ENCODE assay signal across 16 cellular contexts in genomic region chr5:154764967-154765366, GRCh38. TPM values are rescaled to one million over a fixed set of nuclear protein-coding genes. Genes with fewer than 3 reads are reported as not detected.
DNase-seq lines count a peak whose midpoint lies in the region; ATAC-seq and TF ChIP-seq lines count a peak whose summit lies in the region.
"Had no signal": no experiment of that assay in that cellular context is flagged by ENCODE, and none has a peak within 500 bp of the region (broad histone marks: within the 10 kb centered on the region; RNA-seq: fewer than 3 reads in every experiment).

No MANE protein-coding gene starts in this region.

- CTCF ChIA-PET in activated naive CD4-positive, alpha-beta T cell treated with anti-CD3 and anti-CD28 coated beads for 36 hours (lab: Charles Lee): no interaction called here
- CTCF ChIA-PET in HEK293 (lab: Yijun Ruan, JAX): no interaction called here

- ATAC-seq in lower lobe of right lung (no peak), GM21723 (IDR thresholded peaks at IDR 0.05; ENCODE audit: unreplicated experiment) (no peak)
- ATAC-seq: activated T-cell treated with anti-CD3 and anti-CD28 coated beads, Interleukin-2, amount 50 U/mL, for 4 hours; heart left ventricle; SK-N-SH treated with all-trans-retinoic acid at 6 μM for 48 hours had no signal

- WGBS in trophoblast cell (ENCODE audit: extremely low coverage, insufficient coverage, insufficient read length): no CpG with 5 or more reads among the region's 3 CpGs

- peaks cover 79% of the 10 kb centered on the region for H3K4me1 Mint-ChIP-seq in activated naive CD4-positive, alpha-beta T cell treated with anti-CD3 and anti-CD28 coated beads for 36 hours (ENCODE audit: low read depth)
- peaks cover 84% of the 10 kb centered on the region for H3K4me1 Mint-ChIP-seq in activated naive CD8-positive, alpha-beta T cell (ENCODE audit: low read depth)

- H3K4me2 ChIP-seq in trophoblast cell (ENCODE audit: low read length): no peak overlapping the region

- POLR2A ChIA-PET in HEK293 (lab: Yijun Ruan, JAX): no interaction called here

- H3K4me3 ChIP-seq in HEK293 (ENCODE audit: low read depth, low read length): no peak overlapping the region
- H3K4me3 ChIP-seq in trophoblast cell (ENCODE audit: low read depth, low read length): no peak overlapping the region
- H3K4me3 ChIP-seq in lower lobe of right lung: no peak overlapping the region
- H3K4me3 ChIP-seq: heart left ventricle had no signal

- H2AK5ac ChIP-seq in trophoblast cell (ENCODE audit: low read length): no peak overlapping the region

- H3K4me3 Mint-ChIP-seq in activated naive CD4-positive, alpha-beta T cell treated with anti-CD3 and anti-CD28 coated beads for 36 hours: no peak overlapping the region
- peak overlapping the region; percentile 62 for H3K4me3 Mint-ChIP-seq in activated naive CD8-positive, alpha-beta T cell

- H3K27me3 ChIP-seq in trophoblast cell (ENCODE audit: insufficient read depth, low read length) (no peaks in the 10 kb centered on the region), lower lobe of right lung (ENCODE audit: low read depth) (no peaks in the 10 kb centered on the region)
- H3K27me3 ChIP-seq: heart left ventricle had no signal

- H4K91ac ChIP-seq in trophoblast cell (ENCODE audit: low read depth, low read length): no peak overlapping the region

- no peak overlapping the region for H3K23ac ChIP-seq in trophoblast cell (ENCODE audit: low read length)

- H3K79me1 ChIP-seq in trophoblast cell (ENCODE audit: low read length): no peaks in the 10 kb centered on the region

- intact Hi-C loops in activated naive CD4-positive, alpha-beta T cell treated with anti-CD3 and anti-CD28 coated beads for 36 hours (cut with micrococcal nuclease): no loop called here
- intact Hi-C loops in lower lobe of right lung (cut with DNase I): no loop called here

- no peaks in the 10 kb centered on the region for H3K27me3 Mint-ChIP-seq in activated naive CD4-positive, alpha-beta T cell treated with anti-CD3 and anti-CD28 coated beads for 36 hours (ENCODE audit: low read depth)
- no peaks in the 10 kb centered on the region for H3K27me3 Mint-ChIP-seq in activated naive CD8-positive, alpha-beta T cell

- DNase-seq in activated naive CD4-positive, alpha-beta T cell treated with anti-CD3 and anti-CD28 coated beads for 36 hours: no peak
- no peak for DNase-seq in activated naive CD4-positive, alpha-beta T cell (lab: John Stamatoyannopoulos, UW)
- DNase-seq in trophoblast cell: no peak
- DNase-seq in stimulated activated CD4-positive, alpha-beta T cell treated with anti-CD3 and anti-CD28 coated beads, Interleukin-1b, Interleukin-23, amount 100 ng/mL, for 48 hours: no peak
- no peak for DNase-seq in lower lobe of right lung
- DNase-seq: ACHN; activated T-cell treated with anti-CD3 and anti-CD28 coated beads, Interleukin-2, amount 50 U/mL, for 4 hours; heart left ventricle; NCI-H1105 treated with DMSO at 0.1 percent for 48 hours; NCI-H2081 treated with DMSO at 0.1 percent for 48 hours; occipital lobe had no signal

- peaks cover 20% of the 10 kb centered on the region for H3K36me3 Mint-ChIP-seq in activated naive CD4-positive, alpha-beta T cell treated with anti-CD3 and anti-CD28 coated beads for 36 hours (ENCODE audit: low read depth)
- peaks cover 12% of the 10 kb centered on the region for H3K36me3 Mint-ChIP-seq in activated naive CD8-positive, alpha-beta T cell

- H2BK12ac ChIP-seq in trophoblast cell (ENCODE audit: low read length): no peak overlapping the region

- no peak overlapping the region for H3K9ac ChIP-seq in trophoblast cell (ENCODE audit: low read length)

- H2AFZ ChIP-seq in trophoblast cell (ENCODE audit: insufficient read depth, low read length, poor library complexity): no peak overlapping the region

- H3K18ac ChIP-seq in trophoblast cell (ENCODE audit: low read length): no peak overlapping the region

- H3K27ac Mint-ChIP-seq in activated naive CD4-positive, alpha-beta T cell treated with anti-CD3 and anti-CD28 coated beads for 36 hours: peak overlapping the region; percentile 19
- peak overlapping the region; percentile 56 for H3K27ac Mint-ChIP-seq in activated naive CD8-positive, alpha-beta T cell

- H3K4me1 ChIP-seq in HEK293 (ENCODE audit: control insufficient read depth, insufficient read depth, low read length) (peaks cover 42% of the 10 kb centered on the region), trophoblast cell (ENCODE audit: control insufficient read depth in 1 of 2, insufficient read depth in 2 of 2, low read length in 2 of 2) (peaks cover 11 to 25% of the 10 kb centered on the region in 2 experiments), lower lobe of right lung (peaks cover 75% of the 10 kb centered on the region)

- H3K36me3 ChIP-seq in HEK293 (ENCODE audit: control insufficient read depth in 2 of 2, insufficient read depth in 1 of 2, low read length in 2 of 2): no peaks in the 10 kb centered on the region; a peak in 1 of 3 replicates
- no peaks in the 10 kb centered on the region for H3K36me3 ChIP-seq in trophoblast cell (ENCODE audit: control insufficient read depth in 1 of 2, insufficient read depth in 2 of 2, low read length in 2 of 2)
- H3K36me3 ChIP-seq in lower lobe of right lung: no peaks in the 10 kb centered on the region
- H3K36me3 ChIP-seq: heart left ventricle had no signal

- H2BK120ac ChIP-seq in trophoblast cell (ENCODE audit: insufficient read depth, low read length, poor library complexity): no peak overlapping the region

- no peaks in the 10 kb centered on the region for H3K9me3 Mint-ChIP-seq in activated naive CD4-positive, alpha-beta T cell treated with anti-CD3 and anti-CD28 coated beads for 36 hours
- H3K9me3 Mint-ChIP-seq in activated naive CD8-positive, alpha-beta T cell (ENCODE audit: low read depth): no peaks in the 10 kb centered on the region
- H3K9me3 Mint-ChIP-seq: activated T-cell treated with anti-CD3 and anti-CD28 coated beads, Interleukin-2, amount 50 U/mL, for 4 hours had no signal

- H3K27ac ChIP-seq in HEK293 (ENCODE audit: extremely low read depth, low read depth, low read length): no peak overlapping the region
- H3K27ac ChIP-seq in trophoblast cell (ENCODE audit: low read depth, low read length): no peak overlapping the region
- H3K27ac ChIP-seq in lower lobe of right lung: no peak overlapping the region
- H3K27ac ChIP-seq: heart left ventricle, RWPE1 had no signal

- H4K12ac ChIP-seq in trophoblast cell (ENCODE audit: low read depth, low read length): no peak overlapping the region

- H3K79me2 ChIP-seq in trophoblast cell (ENCODE audit: control insufficient read depth, insufficient read depth, low read length, poor library complexity): peaks cover 44% of the 10 kb centered on the region

- no peak overlapping the region for H4K8ac ChIP-seq in trophoblast cell (ENCODE audit: low read depth, low read length)

- TF ChIP-seq CTCF in HEK293 (tag by site-specific recombination; IDR thresholded peaks at IDR 0.05) (no peak), lower lobe of right lung (IDR thresholded peaks at IDR 0.05) (no peak)

- H3K4ac ChIP-seq in trophoblast cell (ENCODE audit: low read depth, low read length): peak overlapping the region; percentile 90

- H3K9me3 ChIP-seq in HEK293 (ENCODE audit: control insufficient read depth, insufficient read depth, low read depth, low read length) (no peaks in the 10 kb centered on the region), trophoblast cell (ENCODE audit: insufficient read depth, low read depth, low read length) (no peaks in the 10 kb centered on the region), lower lobe of right lung (no peaks in the 10 kb centered on the region)
- H3K9me3 ChIP-seq: heart left ventricle had no signal

- no peak overlapping the region for H3K14ac ChIP-seq in trophoblast cell (ENCODE audit: low read length)

- no peak overlapping the region for H2BK5ac ChIP-seq in trophoblast cell (ENCODE audit: low read depth, low read length, poor library complexity)

TF ChIP-seq in HEK293, 187 proteins besides CTCF, POLR2A, EP300 and RAD21:
- TF ChIP-seq ZNF366 (tag by site-specific recombination; conservative IDR thresholded peaks at IDR 0.05) (0 out of 2 replicates have a peak, but pooled peaks have one; percentile 14), ZNF274 (IDR thresholded peaks at IDR 0.05; ENCODE audit: low read length) (no peak), ZNF274 (tag by site-specific recombination; IDR thresholded peaks at IDR 0.05; ENCODE audit: borderline replicate concordance) (no peak), ZNF600 (tag by site-specific recombination; IDR thresholded peaks at IDR 0.05) (0 out of 2 replicates have a peak, but pooled peaks have one; percentile 25), ZBTB10 (tag by site-specific recombination; IDR thresholded peaks at IDR 0.05) (no peak)

RNA-seq across cellular contexts. Expression of gene LARP1, which starts 9.8 kb away (rescaled TPM):
- total RNA-seq in activated naive CD4-positive, alpha-beta T cell treated with anti-CD3 and anti-CD28 coated beads for 36 hours: 100 to 1,000 TPM; 200 to 203 TPM
- polyA plus RNA-seq in trophoblast cell (2013): 106 and 113 TPM in 2 replicates
- 143 TPM for total RNA-seq in lower lobe of right lung
